In genomic region chr11:118143661-118144185, GRCh38 we compare ENCODE assay signal across 26 cellular contexts. TPM values are rescaled to one million over a fixed set of nuclear protein-coding genes. Genes with fewer than 3 reads are reported as not detected.
"Had no signal": no experiment of that assay in that cellular context is flagged by ENCODE, and none has a peak within 500 bp of the region (broad histone marks: within the 10 kb centered on the region; RNA-seq: fewer than 3 reads in every experiment).

No MANE protein-coding gene starts in this region.

- H3K4me3 Mint-ChIP-seq: activated CD4-positive, alpha-beta memory T cell treated with anti-CD3 and anti-CD28 coated beads, Interleukin-2, amount 10 ng/mL, durations not matched to agents 7 days and 5 days; activated naive CD4-positive, alpha-beta T cell treated with anti-CD3 and anti-CD28 coated beads, Interleukin-2, amount 10 ng/mL, durations not matched to agents 7 days and 5 days had no signal

- H3K36me3 Mint-ChIP-seq: activated naive CD4-positive, alpha-beta T cell treated with anti-CD3 and anti-CD28 coated beads, Interleukin-2, amount 10 ng/mL, durations not matched to agents 7 days and 5 days; activated naive CD8-positive, alpha-beta T cell treated with anti-CD3 and anti-CD28 coated beads for 36 hours; T-cell had no signal

- H3K27ac ChIP-seq: brain microvascular endothelial cell, SK-N-MC, VCaP had no signal

- H3K36me3 ChIP-seq: brain microvascular endothelial cell had no signal

- DNase-seq: activated CD4-positive, alpha-beta memory T cell treated with anti-CD3 and anti-CD28 coated beads, Interleukin-2, amount 10 ng/mL, durations not matched to agents 7 days and 5 days; activated CD4-positive, alpha-beta T cell treated with anti-CD3 and anti-CD28 coated beads for 36 hours; activated CD4-positive, alpha-beta T cell treated with anti-CD3 and anti-CD28 coated beads, Interleukin-2, amount 50 U/mL, for 1 hour; activated gamma-delta T cell treated with Interleukin-2 at 50 U/mL for 16 hours; activated naive CD4-positive, alpha-beta T cell treated with anti-CD3 and anti-CD28 coated beads, Interleukin-2, amount 10 ng/mL, durations not matched to agents 7 days and 5 days; activated naive CD8-positive, alpha-beta T cell treated with anti-CD3 and anti-CD28 coated beads for 36 hours; activated T-cell treated with anti-CD3 and anti-CD28 coated beads for 4 hours; activated T-cell treated with anti-CD3 and anti-CD28 coated beads, Interleukin-2, amount 50 U/mL, for 72 hours; brain microvascular endothelial cell; KG1; NCI-H1048; NCI-H146; NCI-H187 treated with DMSO at 0.1 percent for 48 hours; NCI-H2081 treated with DMSO at 0.1 percent for 48 hours; NCI-H446; NCI-H524; PC-3 had no signal

- ATAC-seq: activated CD4-positive, alpha-beta T cell treated with anti-CD3 and anti-CD28 coated beads for 36 hours; activated T-cell treated with anti-CD3 and anti-CD28 coated beads, Interleukin-2, amount 50 U/mL, for 72 hours; PC-3; T-cell had no signal

- H3K4me3 ChIP-seq: SK-N-MC had no signal

- H3K9me3 Mint-ChIP-seq: activated CD4-positive, alpha-beta memory T cell treated with anti-CD3 and anti-CD28 coated beads, Interleukin-2, amount 10 ng/mL, durations not matched to agents 7 days and 5 days; activated naive CD4-positive, alpha-beta T cell treated with anti-CD3 and anti-CD28 coated beads, Interleukin-2, amount 10 ng/mL, durations not matched to agents 7 days and 5 days; activated naive CD8-positive, alpha-beta T cell treated with anti-CD3 and anti-CD28 coated beads for 36 hours; activated T-cell treated with anti-CD3 and anti-CD28 coated beads, Interleukin-2, amount 50 U/mL, for 72 hours; activated T-helper 2 cell treated with anti-CD3 and anti-CD28 coated beads, Interferon-gamma antibody, Interleukin-2, Interleukin-4, amounts not matched to agents 10 μg/mL and 5 μg/mL and 100 μg/mL, durations not matched to agents 14 hours and 24 hours and 36 hours; IgD-negative memory B cell; T-cell had no signal

- H3K27ac Mint-ChIP-seq: activated CD4-positive, alpha-beta memory T cell treated with anti-CD3 and anti-CD28 coated beads, Interleukin-2, amount 10 ng/mL, durations not matched to agents 7 days and 5 days; activated CD4-positive, alpha-beta T cell treated with anti-CD3 and anti-CD28 coated beads for 36 hours; activated naive CD4-positive, alpha-beta T cell treated with anti-CD3 and anti-CD28 coated beads, Interleukin-2, amount 10 ng/mL, durations not matched to agents 7 days and 5 days; activated naive CD8-positive, alpha-beta T cell treated with anti-CD3 and anti-CD28 coated beads for 36 hours; activated T-cell treated with anti-CD3 and anti-CD28 coated beads, Interleukin-2, amount 50 U/mL, for 72 hours; activated T-helper 2 cell treated with anti-CD3 and anti-CD28 coated beads, Interferon-gamma antibody, Interleukin-2, Interleukin-4, amounts not matched to agents 10 μg/mL and 5 μg/mL and 100 μg/mL, durations not matched to agents 14 hours and 24 hours and 36 hours; IgD-negative memory B cell had no signal

RNA-seq across cellular contexts. Expression of gene SCN4B, which starts 8.9 kb away (rescaled TPM):
- total RNA-seq: LHCN-M2, PC-3 had no signal

RNA-seq across cellular contexts. Expression of gene SCN2B, which starts 32.7 kb away (rescaled TPM):
- total RNA-seq: activated CD4-positive, alpha-beta memory T cell treated with anti-CD3 and anti-CD28 coated beads, Interleukin-2, amount 10 ng/mL, durations not matched to agents 7 days and 5 days; activated CD4-positive, alpha-beta T cell treated with anti-CD3 and anti-CD28 coated beads for 36 hours; activated CD8-positive, alpha-beta memory T cell treated with anti-CD3 and anti-CD28 coated beads for 36 hours; activated naive CD8-positive, alpha-beta T cell treated with anti-CD3 and anti-CD28 coated beads for 36 hours; activated T-cell treated with anti-CD3 and anti-CD28 coated beads, Interleukin-2, amount 50 U/mL, for 72 hours; LHCN-M2; PC-3; T-helper 2 cell treated with Interferon-gamma antibody and Interleukin-4, amounts not matched to agents 100 ng/mL and 5 ng/mL, for 36 hours had no signal

RNA-seq across cellular contexts. Expression of gene SMIM35, which starts 57.0 kb away (rescaled TPM):
- total RNA-seq: activated naive CD8-positive, alpha-beta T cell treated with anti-CD3 and anti-CD28 coated beads for 36 hours; LHCN-M2; M059J; PC-3 had no signal
